ENCODE assay signal across 1 cellular context in genomic region chr2:45224321-45224995, GRCh38.
TF ChIP-seq lines count a peak whose summit lies in the region.

No MANE protein-coding gene starts in this region.

TF ChIP-seq in SK-N-SH, 30 proteins besides CTCF, POLR2A, EP300 and RAD21 (continued from another document):
- TF ChIP-seq, protein P1, sequence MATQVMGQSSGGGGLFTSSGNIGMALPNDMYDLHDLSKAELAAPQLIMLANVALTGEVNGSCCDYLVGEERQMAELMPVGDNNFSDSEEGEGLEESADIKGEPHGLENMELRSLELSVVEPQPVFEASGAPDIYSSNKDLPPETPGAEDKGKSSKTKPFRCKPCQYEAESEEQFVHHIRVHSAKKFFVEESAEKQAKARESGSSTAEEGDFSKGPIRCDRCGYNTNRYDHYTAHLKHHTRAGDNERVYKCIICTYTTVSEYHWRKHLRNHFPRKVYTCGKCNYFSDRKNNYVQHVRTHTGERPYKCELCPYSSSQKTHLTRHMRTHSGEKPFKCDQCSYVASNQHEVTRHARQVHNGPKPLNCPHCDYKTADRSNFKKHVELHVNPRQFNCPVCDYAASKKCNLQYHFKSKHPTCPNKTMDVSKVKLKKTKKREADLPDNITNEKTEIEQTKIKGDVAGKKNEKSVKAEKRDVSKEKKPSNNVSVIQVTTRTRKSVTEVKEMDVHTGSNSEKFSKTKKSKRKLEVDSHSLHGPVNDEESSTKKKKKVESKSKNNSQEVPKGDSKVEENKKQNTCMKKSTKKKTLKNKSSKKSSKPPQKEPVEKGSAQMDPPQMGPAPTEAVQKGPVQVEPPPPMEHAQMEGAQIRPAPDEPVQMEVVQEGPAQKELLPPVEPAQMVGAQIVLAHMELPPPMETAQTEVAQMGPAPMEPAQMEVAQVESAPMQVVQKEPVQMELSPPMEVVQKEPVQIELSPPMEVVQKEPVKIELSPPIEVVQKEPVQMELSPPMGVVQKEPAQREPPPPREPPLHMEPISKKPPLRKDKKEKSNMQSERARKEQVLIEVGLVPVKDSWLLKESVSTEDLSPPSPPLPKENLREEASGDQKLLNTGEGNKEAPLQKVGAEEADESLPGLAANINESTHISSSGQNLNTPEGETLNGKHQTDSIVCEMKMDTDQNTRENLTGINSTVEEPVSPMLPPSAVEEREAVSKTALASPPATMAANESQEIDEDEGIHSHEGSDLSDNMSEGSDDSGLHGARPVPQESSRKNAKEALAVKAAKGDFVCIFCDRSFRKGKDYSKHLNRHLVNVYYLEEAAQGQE (IDR thresholded peaks at IDR 0.05; ENCODE audit: low read depth, low read length): no peak
- TF ChIP-seq FOXJ3 (CRISPR knock-in tag; IDR thresholded peaks at IDR 0.05): no peak
- TF ChIP-seq, protein P2, sequence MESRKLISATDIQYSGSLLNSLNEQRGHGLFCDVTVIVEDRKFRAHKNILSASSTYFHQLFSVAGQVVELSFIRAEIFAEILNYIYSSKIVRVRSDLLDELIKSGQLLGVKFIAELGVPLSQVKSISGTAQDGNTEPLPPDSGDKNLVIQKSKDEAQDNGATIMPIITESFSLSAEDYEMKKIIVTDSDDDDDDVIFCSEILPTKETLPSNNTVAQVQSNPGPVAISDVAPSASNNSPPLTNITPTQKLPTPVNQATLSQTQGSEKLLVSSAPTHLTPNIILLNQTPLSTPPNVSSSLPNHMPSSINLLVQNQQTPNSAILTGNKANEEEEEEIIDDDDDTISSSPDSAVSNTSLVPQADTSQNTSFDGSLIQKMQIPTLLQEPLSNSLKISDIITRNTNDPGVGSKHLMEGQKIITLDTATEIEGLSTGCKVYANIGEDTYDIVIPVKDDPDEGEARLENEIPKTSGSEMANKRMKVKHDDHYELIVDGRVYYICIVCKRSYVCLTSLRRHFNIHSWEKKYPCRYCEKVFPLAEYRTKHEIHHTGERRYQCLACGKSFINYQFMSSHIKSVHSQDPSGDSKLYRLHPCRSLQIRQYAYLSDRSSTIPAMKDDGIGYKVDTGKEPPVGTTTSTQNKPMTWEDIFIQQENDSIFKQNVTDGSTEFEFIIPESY (IDR thresholded peaks at IDR 0.05; ENCODE audit: borderline replicate concordance, low read depth): no peak
- TF ChIP-seq, protein P3, sequence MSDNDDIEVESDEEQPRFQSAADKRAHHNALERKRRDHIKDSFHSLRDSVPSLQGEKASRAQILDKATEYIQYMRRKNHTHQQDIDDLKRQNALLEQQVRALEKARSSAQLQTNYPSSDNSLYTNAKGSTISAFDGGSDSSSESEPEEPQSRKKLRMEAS (IDR thresholded peaks at IDR 0.05; ENCODE audit: low read depth): no peak
- no peak for TF ChIP-seq MEF2A (IDR thresholded peaks at IDR 0.05; ENCODE audit: borderline replicate concordance, low read depth)
- no peak for TF ChIP-seq CHD2 (IDR thresholded peaks at IDR 0.05; ENCODE audit: low read length, partially characterized antibody)
- no peak for TF ChIP-seq SIN3A (IDR thresholded peaks at IDR 0.05; ENCODE audit: borderline replicate concordance, low read depth, low read length)
- no peak for TF ChIP-seq EZH2phosphoT487 (IDR thresholded peaks at IDR 0.05; ENCODE audit: borderline replicate concordance, low read depth)
- TF ChIP-seq, protein P4, sequence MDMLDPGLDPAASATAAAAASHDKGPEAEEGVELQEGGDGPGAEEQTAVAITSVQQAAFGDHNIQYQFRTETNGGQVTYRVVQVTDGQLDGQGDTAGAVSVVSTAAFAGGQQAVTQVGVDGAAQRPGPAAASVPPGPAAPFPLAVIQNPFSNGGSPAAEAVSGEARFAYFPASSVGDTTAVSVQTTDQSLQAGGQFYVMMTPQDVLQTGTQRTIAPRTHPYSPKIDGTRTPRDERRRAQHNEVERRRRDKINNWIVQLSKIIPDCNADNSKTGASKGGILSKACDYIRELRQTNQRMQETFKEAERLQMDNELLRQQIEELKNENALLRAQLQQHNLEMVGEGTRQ (IDR thresholded peaks at IDR 0.05; ENCODE audit: borderline replicate concordance, low read depth, low read length): no peak
TF ChIP-seq in SK-N-SH: peak in this region for 0.
